12 cellular contexts compared by ENCODE assay signal in the genomic region with DNA sequence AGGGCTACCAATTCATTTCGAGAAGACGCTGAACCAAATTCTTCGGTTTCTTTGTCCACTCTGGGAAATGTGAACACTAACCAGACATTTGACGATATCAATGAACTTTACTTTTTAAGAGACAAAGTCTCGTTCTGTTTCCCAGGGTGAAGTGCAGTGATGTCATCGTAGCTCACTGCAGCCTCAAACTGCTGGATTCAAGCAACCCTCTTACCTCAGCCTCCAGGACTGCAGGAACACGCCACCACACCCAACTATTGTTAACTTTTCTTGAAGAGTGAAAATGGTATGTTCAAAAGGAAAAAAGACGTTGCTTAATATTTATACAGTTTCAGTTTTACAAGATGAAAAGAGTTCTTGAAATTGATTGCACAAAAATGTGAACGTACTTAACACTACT. TPM values are rescaled to one million over a fixed set of nuclear protein-coding genes. Genes with fewer than 3 reads are reported as not detected.
DNase-seq lines count a peak whose midpoint lies in the region; ATAC-seq and TF ChIP-seq lines count a peak whose summit lies in the region.
"Had no signal": no experiment of that assay in that cellular context is flagged by ENCODE, and none has a peak within 500 bp of the region (broad histone marks: within the 10 kb centered on the region; RNA-seq: fewer than 3 reads in every experiment).

No MANE protein-coding gene starts in this region.

- in situ Hi-C loops in IMR-90 (cut with MboI; ENCODE audit: low sequenced_read_pairs) = loop anchor here (25.0 kb wide), 1 partner anchor 1550 kb away; the partner anchor contains the start of genes CCDC50 and UTS2B
- in situ Hi-C loops in astrocyte of the spinal cord (cut with HindIII; ENCODE audit: low sequenced_read_pairs) = no loop called here

- no peak for TF ChIP-seq RAD21 in IMR-90 (IDR thresholded peaks at IDR 0.05; ENCODE audit: low read length)

- ATAC-seq in IMR-90 (ENCODE audit: low read depth) = no peak
- ATAC-seq in lower lobe of right lung = peak; percentile 86 to 93
- ATAC-seq in GM19452 (IDR thresholded peaks at IDR 0.05; ENCODE audit: unreplicated experiment) = no peak
- ATAC-seq in HG02610 (IDR thresholded peaks at IDR 0.05; ENCODE audit: unreplicated experiment) = no peak

- peak overlapping the region; percentile 78 for H2BK5ac ChIP-seq in IMR-90 (ENCODE audit: low read depth, low read length, poor library complexity, severe bottlenecking)

- H3K4me1 Mint-ChIP-seq in Calu3 (ENCODE audit: low read depth, unreplicated experiment) = peaks cover 93% of the 10 kb centered on the region
- H3K4me1 Mint-ChIP-seq: activated B cell treated with CpG ODN at 0.5 μM for 24 hours had no signal

- peak overlapping the region; percentile 50 for H3K27ac ChIP-seq in IMR-90 (ENCODE audit: insufficient read depth, low read length)
- peak overlapping the region; percentile 19 for H3K27ac ChIP-seq in lower lobe of right lung

- H3K14ac ChIP-seq in IMR-90 (replicated peaks; ENCODE audit: low read depth, low read length) = peak overlapping the region; percentile 18

- peaks cover 34 to 64% of the 10 kb centered on the region in 2 experiments for H3K79me1 ChIP-seq in IMR-90 (ENCODE audit: low read depth in 1 of 2, low read length in 2 of 2)

- DNase-seq in Calu3 (peak; percentile 77), IMR-90 (peak; percentile 52), astrocyte of the spinal cord (ENCODE audit: low read depth, low spot score) (peak; percentile 93), lower lobe of right lung (no peak), NCI-H2196 (lab: John Stamatoyannopoulos, UW; ENCODE audit: unreplicated experiment) (no peak), dedifferentiated amniotic fluid mesenchymal stem cell (ENCODE audit: extremely low spot score) (no peak)
- DNase-seq: activated B cell treated with CpG ODN at 0.5 μM for 24 hours; caudate nucleus; posterior cingulate gyrus; stimulated activated CD8-positive, alpha-beta memory T cell treated with anti-CD3 and anti-CD28 coated beads, Interleukin-4, amount 100 ng/mL, for 48 hours had no signal

- H3K18ac ChIP-seq in IMR-90 (ENCODE audit: low read depth, low read length) = peak overlapping the region; percentile 96

- peak overlapping the region; percentile 65 to 81 for H4K8ac ChIP-seq in IMR-90 (ENCODE audit: low read depth in 2 of 2, low read length in 2 of 2)

- peak overlapping the region; percentile 65 for H4K91ac ChIP-seq in IMR-90 (ENCODE audit: insufficient read depth, low read depth, low read length)

- peak overlapping the region; percentile 60 for H3K4me3 Mint-ChIP-seq in Calu3 (ENCODE audit: low read depth, unreplicated experiment)
- H3K4me3 Mint-ChIP-seq: activated B cell treated with CpG ODN at 0.5 μM for 24 hours had no signal

- H2BK15ac ChIP-seq in IMR-90 (ENCODE audit: low read depth, low read length) = peak overlapping the region; percentile 49; the same call in 2 of the 3 replicates

- H3K9me1 ChIP-seq in IMR-90 (ENCODE audit: insufficient read depth, low read length) = peaks cover 19% of the 10 kb centered on the region

- H3K9me3 ChIP-seq in IMR-90 (ENCODE audit: control insufficient read depth, insufficient read depth, low read length) (no peaks in the 10 kb centered on the region), lower lobe of right lung (no peaks in the 10 kb centered on the region)

- peak overlapping the region; percentile 39 for H3K56ac ChIP-seq in IMR-90 (ENCODE audit: extremely low read depth, insufficient read depth, low read length)

- intact Hi-C loops in Calu3 (cut with micrococcal nuclease; ENCODE audit: unreplicated experiment) (loop anchor here (5.0 to 10.0 kb wide), 2 partner anchors 155 to 668 kb away; partner anchors contain the start of gene ATP13A4), IMR-90 (cut with micrococcal nuclease) (no loop called here), lower lobe of right lung (cut with DNase I) (no loop called here)

- no peaks in the 10 kb centered on the region for H3K27me3 Mint-ChIP-seq in Calu3 (ENCODE audit: unreplicated experiment)

- CTCF ChIA-PET in Calu3 (lab: Charles Lee) (interaction anchor here (0.5 to 3.1 kb wide), 7 partner anchors 10 to 845 kb away, joined by 3 to 15 read pairs (median 3); no protein-coding TSS in a partner anchor), IMR-90 (lab: Yijun Ruan, JAX) (no interaction called here)

- peak overlapping the region; percentile 87 for H2BK120ac ChIP-seq in IMR-90 (ENCODE audit: low read depth, low read length)

- no peak overlapping the region for H3K4me3 ChIP-seq in IMR-90 (ENCODE audit: insufficient read depth, low read depth, low read length)
- H3K4me3 ChIP-seq in astrocyte of the spinal cord (ENCODE audit: low read depth, low read length) = peak overlapping the region; percentile 7
- no peak overlapping the region for H3K4me3 ChIP-seq in lower lobe of right lung

- H3K27ac Mint-ChIP-seq in Calu3 (ENCODE audit: unreplicated experiment) = peak overlapping the region; percentile 88
- H3K27ac Mint-ChIP-seq: activated B cell treated with CpG ODN at 0.5 μM for 24 hours had no signal

- peak overlapping the region; percentile 77 for H2BK20ac ChIP-seq in IMR-90 (ENCODE audit: low read depth, low read length)

- BruUV-seq in Calu3 (replicated peaks; lab: Mats Ljungman, UMichigan) (no TSS peak), IMR-90 (replicated peaks; lab: Mats Ljungman, UMichigan) (no TSS peak)

- dilution Hi-C loops in IMR-90 (cut with HindIII; ENCODE audit: low sequenced_read_pairs, unreplicated experiment) = no loop called here

- H3K4me1 ChIP-seq in IMR-90 (ENCODE audit: control insufficient read depth, insufficient read depth, low read length) (peaks cover 25% of the 10 kb centered on the region), lower lobe of right lung (peaks cover 38% of the 10 kb centered on the region)

- H2AFZ ChIP-seq in IMR-90 (replicated peaks; ENCODE audit: low read length, poor library complexity) = no peak overlapping the region

- H3K36me3 Mint-ChIP-seq in Calu3 (ENCODE audit: insufficient read depth, unreplicated experiment) = peaks cover 37% of the 10 kb centered on the region

- H3K36me3 ChIP-seq in IMR-90 (ENCODE audit: control insufficient read depth, insufficient read depth, low read length) (no peaks in the 10 kb centered on the region), lower lobe of right lung (no peaks in the 10 kb centered on the region)

- H3K4me2 ChIP-seq in IMR-90 (ENCODE audit: low read depth, low read length) = peak overlapping the region; percentile 13; the same call in 1 of the 2 replicates

- TF ChIP-seq CTCF in Calu3 (IDR thresholded peaks at IDR 0.05; ENCODE audit: unreplicated experiment) (no peak), IMR-90 (conservative IDR thresholded peaks at IDR 0.05; ENCODE audit: low read depth, low read length) (no peak), astrocyte of the spinal cord (IDR thresholded peaks at IDR 0.05; ENCODE audit: low read depth, low read length) (no peak), lower lobe of right lung (IDR thresholded peaks at IDR 0.05) (no peak)

- H3K27me3 ChIP-seq in IMR-90 (ENCODE audit: control insufficient read depth, insufficient read depth, low read length) (no peaks in the 10 kb centered on the region), lower lobe of right lung (ENCODE audit: low read depth) (no peaks in the 10 kb centered on the region)

- peak overlapping the region; percentile 6; the same call in 1 of the 2 replicates for H3K23ac ChIP-seq in IMR-90 (ENCODE audit: low read depth, low read length)

- TF ChIP-seq POLR2A in IMR-90 (IDR thresholded peaks at IDR 0.05; ENCODE audit: low read depth, low read length) = no peak

- H4K5ac ChIP-seq in IMR-90 (ENCODE audit: low read depth, low read length) = peak overlapping the region; percentile 75; the same call in 1 of the 2 replicates

- peak overlapping the region; percentile 74 for H3K4ac ChIP-seq in IMR-90 (ENCODE audit: low read depth, low read length)

- no peaks in the 10 kb centered on the region for H3K9me3 Mint-ChIP-seq in Calu3 (ENCODE audit: low read depth, unreplicated experiment)
- H3K9me3 Mint-ChIP-seq: activated B cell treated with CpG ODN at 0.5 μM for 24 hours had no signal

- H2AK5ac ChIP-seq in IMR-90 (ENCODE audit: low read depth, low read length) = peak overlapping the region; percentile 91

- POLR2A ChIA-PET in IMR-90 (lab: Charles Lee; ENCODE audit: unreplicated experiment) = no interaction called here

- H3K9ac ChIP-seq in IMR-90 (ENCODE audit: low read depth, low read length) = no peak overlapping the region

- H4K20me1 ChIP-seq in IMR-90 (ENCODE audit: insufficient read depth, low read length) = no peaks in the 10 kb centered on the region

- WGBS in IMR-90 (ENCODE audit: extremely low coverage in 2 of 2, insufficient read length in 1 of 2), 2 experiments = no CpG with 5 or more reads among the region's 9 CpGs

- H2AK9ac ChIP-seq in IMR-90 (replicated peaks; ENCODE audit: low read depth, low read length, poor library complexity) = no peak overlapping the region

TF ChIP-seq in IMR-90, 13 proteins besides CTCF, POLR2A, EP300 and RAD21:
- TF ChIP-seq BHLHE40 (IDR thresholded peaks at IDR 0.05; ENCODE audit: low read depth, low read length) = no peak
- no peak for TF ChIP-seq CHD1 (IDR thresholded peaks at IDR 0.05; ENCODE audit: low read depth, low read length)
- TF ChIP-seq MAZ (IDR thresholded peaks at IDR 0.05; ENCODE audit: borderline replicate concordance, low read depth, low read length) = no peak
- no peak for TF ChIP-seq MXI1 (IDR thresholded peaks at IDR 0.05; ENCODE audit: borderline replicate concordance, low read depth, low read length)
- TF ChIP-seq FOS (IDR thresholded peaks at IDR 0.05; ENCODE audit: low read depth, low read length) = no peak
- no peak for TF ChIP-seq RFX5 (IDR thresholded peaks at IDR 0.05; ENCODE audit: low read depth, low read length)

RNA-seq across cellular contexts. Expression of gene MB21D2, which starts 30.6 kb away (rescaled TPM):
- total RNA-seq in Calu3 (2022) = 11.9 and 12.6 TPM in 2 replicates
- total RNA-seq in IMR-90 (2012; rRNA removed) = 44.8 and 46.4 TPM in 2 replicates
- polyA plus RNA-seq in IMR-90 (2012; rRNA removed) = 13.6 and 14.6 TPM in 2 replicates
- 8.7 and 9.0 TPM in 2 replicates for polyA plus RNA-seq in IMR-90 (2012; cell fraction: cytosol; rRNA removed)
- 7.6 and 8.1 TPM in 2 replicates for polyA plus RNA-seq in IMR-90 (2012; cell fraction: nucleus; rRNA removed; ENCODE audit: low replicate concordance)
- 5.0 TPM for total RNA-seq in lower lobe of right lung

Comparison
In these comparisons a context has a peak if more than half of its experiments do, and no peak if none do; other contexts are left out.
1. DNase-seq: peak in Calu3 (single experiment), IMR-90 (single experiment) and astrocyte of the spinal cord (single experiment); none in lower lobe of right lung (single experiment), NCI-H2196 (single experiment) and dedifferentiated amniotic fluid mesenchymal stem cell (single experiment).
2. ATAC-seq: peak in lower lobe of right lung (2 of 2); none in IMR-90 (single experiment), GM19452 (single experiment) and HG02610 (single experiment).